9 cellular contexts compared by ENCODE assay signal in the genomic region with DNA sequence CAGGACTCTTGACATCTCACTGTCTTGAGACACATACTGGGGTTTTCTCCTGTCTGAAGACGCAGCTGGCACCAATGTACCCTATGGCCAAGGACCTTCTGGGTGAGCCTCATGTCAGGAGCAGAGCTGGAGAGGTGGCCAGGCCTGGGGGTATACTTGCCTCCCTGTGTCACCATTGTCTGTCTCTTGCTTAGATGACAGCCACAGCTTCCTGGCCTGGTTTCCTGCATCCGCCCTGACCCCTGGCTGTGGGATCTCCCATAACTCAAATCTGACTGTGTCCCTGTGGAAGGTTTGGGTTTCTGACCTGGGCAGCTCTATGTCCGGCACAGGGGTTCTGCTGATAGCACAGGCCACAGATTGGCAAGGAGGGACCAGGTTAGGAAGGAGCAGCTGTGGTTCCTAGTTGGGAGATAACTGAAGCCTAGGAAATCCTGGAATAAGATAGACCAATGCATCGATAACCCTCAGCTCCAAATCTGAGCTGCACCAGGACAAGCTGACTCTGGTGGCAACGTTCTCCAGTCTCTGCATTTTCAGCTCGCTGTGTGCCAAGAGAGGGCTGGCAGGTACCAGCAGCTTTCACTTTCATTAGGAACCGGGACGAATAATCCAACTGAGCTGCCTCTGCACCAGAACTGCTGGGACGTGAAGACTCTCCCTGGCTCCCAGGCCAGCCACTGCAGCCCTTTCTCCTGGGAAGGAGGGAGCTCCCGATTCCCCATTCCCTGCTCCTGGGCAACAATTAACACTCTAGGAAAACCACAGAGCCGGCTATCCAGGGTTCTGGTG. TPM values are rescaled to one million over a fixed set of nuclear protein-coding genes. Genes with fewer than 3 reads are reported as not detected.
DNase-seq lines count a peak whose midpoint lies in the region; ATAC-seq, FAIRE-seq and TF ChIP-seq lines count a peak whose summit lies in the region.
"Had no signal": no experiment of that assay in that cellular context is flagged by ENCODE, and none has a peak within 500 bp of the region (broad histone marks: within the 10 kb centered on the region; RNA-seq: fewer than 3 reads in every experiment).

No MANE protein-coding gene starts in this region.

- SMC1A ChIA-PET in GM12878 (lab: Charles Lee; ENCODE audit: uncharacterized antibody, unreplicated experiment): interaction anchor here (0.6 to 1.8 kb wide), 17 partner anchors 9 to 423 kb away, joined by 3 to 15 read pairs (median 4); a partner anchor contains a TSS

- FAIRE-seq in GM12878 (lab: Jason Lieb, UNC): no peak

- RAD21 ChIA-PET in GM12878 (lab: Charles Lee; ENCODE audit: unreplicated experiment): interaction anchor here (0.8 to 7.1 kb wide), 14 partner anchors 11 to 423 kb away, joined by 3 to 50 read pairs (median 4); a partner anchor contains a TSS

- H3K4me1 ChIP-seq in GM12878 (ENCODE audit: control insufficient read depth, insufficient read depth, low read length) (peaks cover 42% of the 10 kb centered on the region), suprapubic skin (peaks cover 86% of the 10 kb centered on the region)

- H4K20me1 ChIP-seq in GM12878 (ENCODE audit: control insufficient read depth, insufficient read depth): no peaks in the 10 kb centered on the region; the same call in none of the 2 replicates

- peak overlapping the region; percentile 68 for H3K9ac ChIP-seq in GM12878 (ENCODE audit: control insufficient read depth, insufficient read depth, low read length)

- 35% methylated on average over 11 of the region's 11 CpGs for WGBS in GM12878 (ENCODE audit: insufficient coverage, insufficient replicate concordance, low lambda C conversion rate, missing lambda C conversion rate)
- WGBS in suprapubic skin: 40% methylated on average over 5 of the region's 11 CpGs

- H3K4me3 ChIP-seq in GM12878 (peak overlapping the region; percentile 82; the same call in 1 of the 2 replicates), suprapubic skin (peak overlapping the region; percentile 31)

- POLR2A ChIA-PET in GM12878 (lab: Charles Lee): interaction anchor here (0.5 to 3.6 kb wide), 17 partner anchors 9 to 205 kb away, joined by 3 to 16 read pairs (median 4); no protein-coding TSS in a partner anchor

- ATAC-seq in GM12878 (peak; percentile 4), GM21367 (IDR thresholded peaks at IDR 0.05; ENCODE audit: unreplicated experiment) (no peak)

- intact Hi-C loops in activated CD4-positive, alpha-beta T cell treated with anti-CD3 and anti-CD28 coated beads, Interleukin-2, amount 10 ng/mL, durations not matched to agents 24 days and 14 days (cut with micrococcal nuclease): no loop called here
- intact Hi-C loops in GM12878 (cut with micrococcal nuclease; ENCODE audit: unreplicated experiment): loop anchor here (5.0 kb wide), 1 partner anchor 415 kb away; no protein-coding TSS in a partner anchor

- DNase-seq in activated CD4-positive, alpha-beta T cell treated with anti-CD3 and anti-CD28 coated beads, Interleukin-2, amount 10 ng/mL, durations not matched to agents 24 days and 14 days: peak; percentile 75
- DNase-seq in activated CD4-positive, alpha-beta T cell treated with anti-CD3 and anti-CD28 coated beads, Interleukin-2, amount 50 U/mL, for 4 hours: no peak
- DNase-seq in GM12878 (ENCODE audit: low read depth, low spot score): no peak
- DNase-seq in medulla oblongata (ENCODE audit: extremely low spot score): peak; percentile 64
- DNase-seq in suprapubic skin (ENCODE audit: low spot score in 2 of 2): no peak
- DNase-seq in NCI-H446 (lab: John Stamatoyannopoulos, UW): no peak
- DNase-seq in NCI-H2196 treated with DMSO at 0.1 percent for 48 hours (lab: John Stamatoyannopoulos, UW; ENCODE audit: unreplicated experiment): no peak
- DNase-seq: amniotic stem cell had no signal

- H3K4me1 Mint-ChIP-seq in activated CD4-positive, alpha-beta T cell treated with anti-CD3 and anti-CD28 coated beads, Interleukin-2, amount 10 ng/mL, durations not matched to agents 24 days and 14 days: peaks cover 71% of the 10 kb centered on the region

- TF ChIP-seq EP300 in GM12878 (IDR thresholded peaks at IDR 0.05; ENCODE audit: borderline replicate concordance in 1 of 2, control insufficient read depth in 1 of 2, low read depth in 2 of 2, low read length in 2 of 2) (no peak), suprapubic skin (IDR thresholded peaks at IDR 0.05) (no peak)

- CTCF ChIA-PET in GM12878 (lab: Yijun Ruan, JAX): interaction anchor here (0.9 to 6.3 kb wide), 13 partner anchors 11 to 424 kb away, joined by 3 to 63 read pairs (median 5); a partner anchor contains a TSS

- H3K27ac Mint-ChIP-seq in activated CD4-positive, alpha-beta T cell treated with anti-CD3 and anti-CD28 coated beads, Interleukin-2, amount 10 ng/mL, durations not matched to agents 24 days and 14 days: peak overlapping the region; percentile 32

- no peaks in the 10 kb centered on the region for H3K9me3 Mint-ChIP-seq in activated CD4-positive, alpha-beta T cell treated with anti-CD3 and anti-CD28 coated beads, Interleukin-2, amount 10 ng/mL, durations not matched to agents 24 days and 14 days

- no TSS peak for BruUV-seq in GM12878 (replicated peaks; lab: Mats Ljungman, UMichigan)

- peak overlapping the region; percentile 98 for H3K4me2 ChIP-seq in GM12878 (ENCODE audit: control insufficient read depth, insufficient read depth)

- H3K27ac ChIP-seq in GM12878 (ENCODE audit: control insufficient read depth, insufficient read depth) (peak overlapping the region; percentile 23), suprapubic skin (peak overlapping the region; percentile 55)

- peak overlapping the region; percentile 96 for H3K4me3 Mint-ChIP-seq in activated CD4-positive, alpha-beta T cell treated with anti-CD3 and anti-CD28 coated beads, Interleukin-2, amount 10 ng/mL, durations not matched to agents 24 days and 14 days

- H3K27me3 ChIP-seq in GM12878 (replicated peaks in 1 of 2; ENCODE audit: control insufficient read depth in 2 of 2, insufficient read depth in 2 of 2, low read length in 1 of 2) (no peaks in the 10 kb centered on the region), suprapubic skin (no peaks in the 10 kb centered on the region)

- H3K27me3 Mint-ChIP-seq in activated CD4-positive, alpha-beta T cell treated with anti-CD3 and anti-CD28 coated beads, Interleukin-2, amount 10 ng/mL, durations not matched to agents 24 days and 14 days: no peaks in the 10 kb centered on the region

- peaks cover 52% of the 10 kb centered on the region for H3K36me3 Mint-ChIP-seq in activated CD4-positive, alpha-beta T cell treated with anti-CD3 and anti-CD28 coated beads, Interleukin-2, amount 10 ng/mL, durations not matched to agents 24 days and 14 days (ENCODE audit: low read depth)

- TF ChIP-seq RAD21 in GM12878 (IDR thresholded peaks at IDR 0.05; ENCODE audit: insufficient read depth, low read depth, low read length): no peak

- no peaks in the 10 kb centered on the region for H3K9me3 ChIP-seq in GM12878 (replicated peaks; ENCODE audit: control insufficient read depth, insufficient read depth, low read length)
- no peaks in the 10 kb centered on the region for H3K9me3 ChIP-seq in suprapubic skin

- peaks cover 58% of the 10 kb centered on the region for H3K79me2 ChIP-seq in GM12878 (ENCODE audit: control insufficient read depth, insufficient read depth, low read length)

- H2AFZ ChIP-seq in GM12878 (ENCODE audit: control insufficient read depth, low read depth, low read length): no peak overlapping the region

- in situ Hi-C loops in GM12878 (cut with MboI): no loop called here

- TF ChIP-seq CTCF in GM12878 (IDR thresholded peaks at IDR 0.05 in 2 of 3, conservative IDR thresholded peaks at IDR 0.05 in 1 of 3; ENCODE audit: control insufficient read depth in 2 of 3, extremely low read depth in 1 of 3, insufficient read depth in 1 of 3, low read depth in 3 of 3, low read length in 3 of 3) (peak in 1 of 3 experiments; percentile 22; a peak in 1 of 6 replicates), suprapubic skin (IDR thresholded peaks at IDR 0.05) (no peak)

- TF ChIP-seq POLR2A in GM12878 (IDR thresholded peaks at IDR 0.05; ENCODE audit: low read depth, low read length): no peak; the same call in 1 of the 2 replicates
- no peak for TF ChIP-seq POLR2A in suprapubic skin (IDR thresholded peaks at IDR 0.05)

- H3K36me3 ChIP-seq in GM12878 (ENCODE audit: control insufficient read depth in 2 of 2, insufficient read depth in 2 of 2, low read length in 1 of 2): peaks cover 0 to 2% of the 10 kb centered on the region in 2 experiments; a peak in 2 of 4 replicates
- peaks cover under 1% of the 10 kb centered on the region for H3K36me3 ChIP-seq in suprapubic skin

RNA-seq across cellular contexts. Expression of a gene that starts 5.0 kb away (rescaled TPM):
- 35.6 and 38.0 TPM in 2 replicates for total RNA-seq in activated CD4-positive, alpha-beta T cell treated with anti-CD3 and anti-CD28 coated beads, Interleukin-2, amount 10 ng/mL, durations not matched to agents 24 days and 14 days
- total RNA-seq in GM12878 (2013; cell fraction: nucleolus; rRNA removed): 26.1 and 29.0 TPM in 2 replicates
- 26.3 and 28.6 TPM in 2 replicates for total RNA-seq in GM12878 (2014; rRNA removed)
- 17.0 and 17.3 TPM in 2 replicates for total RNA-seq in GM12878 (2014; rRNA removed; fragmentation: Illumina TruSeq; extraction: Trizol)
- total RNA-seq in GM12878 (2021): 22.7 and 24.2 TPM in 2 replicates
- 7.1 TPM for polyA plus RNA-seq in GM12878 (2011; ENCODE audit: low read depth)
- 11.4 and 15.2 TPM in 2 replicates for polyA plus RNA-seq in GM12878 (2011; rRNA removed)
- polyA plus RNA-seq in GM12878 (2011; cell fraction: cytosol; rRNA removed): 21.8 and 24.6 TPM in 2 replicates
- polyA plus RNA-seq in GM12878 (2011; cell fraction: nucleus; rRNA removed): 37.7 and 44.3 TPM in 2 replicates
- polyA plus RNA-seq in GM12878 (2012): 15.5 and 16.1 TPM in 2 replicates
- polyA plus RNA-seq in GM12878 (2014; fragmentation: Illumina TruSeq; extraction: Trizol): 17.8 and 21.7 TPM in 2 replicates
- polyA plus RNA-seq in GM12878 (2014; fragmentation: Nextera tagmentation; extraction: Ambion mirVana): 1 to 10 TPM; 1.4 to 4.3 TPM
- polyA plus RNA-seq in GM12878 (2014; rRNA removed): 22.9 and 25.7 TPM in 2 replicates
- 10 to 100 TPM; 14.0 to 19.8 TPM for polyA plus RNA-seq in GM12878 (2016; fragmentation: Nextera tagmentation; extraction: Ambion mirVana)
- polyA minus RNA-seq in GM12878 (2011; rRNA and poly(A)+ RNA removed): 18.1 and 24.7 TPM in 2 replicates
- 9.6 and 11.0 TPM in 2 replicates for polyA minus RNA-seq in GM12878 (2011; cell fraction: cytosol; rRNA and poly(A)+ RNA removed)
- polyA minus RNA-seq in GM12878 (2011; cell fraction: nucleus; rRNA and poly(A)+ RNA removed): 14.1 and 21.8 TPM in 2 replicates
- total RNA-seq in suprapubic skin: 10 to 100 TPM; 35.9 to 72.7 (median 58.3) TPM

RNA-seq across cellular contexts. Expression of a gene that starts 7.1 kb away (rescaled TPM):
- total RNA-seq in activated CD4-positive, alpha-beta T cell treated with anti-CD3 and anti-CD28 coated beads, Interleukin-2, amount 10 ng/mL, durations not matched to agents 24 days and 14 days: 35.9 and 36.2 TPM in 2 replicates
- total RNA-seq in GM12878 (2013; cell fraction: nucleolus; rRNA removed): 277 and 301 TPM in 2 replicates
- total RNA-seq in GM12878 (2014; rRNA removed): 17.1 and 17.6 TPM in 2 replicates
- 14.1 and 14.6 TPM in 2 replicates for total RNA-seq in GM12878 (2014; rRNA removed; fragmentation: Illumina TruSeq; extraction: Trizol)
- total RNA-seq in GM12878 (2021): 28.7 and 30.0 TPM in 2 replicates
- polyA plus RNA-seq in GM12878 (2011; ENCODE audit: low read depth): 5.6 TPM
- polyA plus RNA-seq in GM12878 (2011; rRNA removed): 16.4 and 20.2 TPM in 2 replicates
- polyA plus RNA-seq in GM12878 (2011; cell fraction: cytosol; rRNA removed): 17.6 and 21.8 TPM in 2 replicates
- polyA plus RNA-seq in GM12878 (2011; cell fraction: nucleus; rRNA removed): 39.8 and 50.1 TPM in 2 replicates
- 11.8 and 12.2 TPM in 2 replicates for polyA plus RNA-seq in GM12878 (2012)
- 19.3 and 20.5 TPM in 2 replicates for polyA plus RNA-seq in GM12878 (2014; fragmentation: Illumina TruSeq; extraction: Trizol)
- 1 to 10 TPM; 1.5 to 3.1 TPM for polyA plus RNA-seq in GM12878 (2014; fragmentation: Nextera tagmentation; extraction: Ambion mirVana)
- polyA plus RNA-seq in GM12878 (2014; rRNA removed): 18.1 and 18.7 TPM in 2 replicates
- 10 to 100 TPM; 27.1 to 28.8 TPM for polyA plus RNA-seq in GM12878 (2016; fragmentation: Nextera tagmentation; extraction: Ambion mirVana)
- 117 and 120 TPM in 2 replicates for polyA minus RNA-seq in GM12878 (2011; rRNA and poly(A)+ RNA removed)
- 46.5 and 51.2 TPM in 2 replicates for polyA minus RNA-seq in GM12878 (2011; cell fraction: cytosol; rRNA and poly(A)+ RNA removed)
- 42.9 and 65.1 TPM in 2 replicates for polyA minus RNA-seq in GM12878 (2011; cell fraction: nucleus; rRNA and poly(A)+ RNA removed)
- total RNA-seq in suprapubic skin: 10 to 100 TPM; 37.2 to 62.3 (median 39.0) TPM

Comparison
In these comparisons a context has a peak if more than half of its experiments do, and no peak if none do; other contexts are left out.
1. DNase-seq: peak in activated CD4-positive, alpha-beta T cell treated with anti-CD3 and anti-CD28 coated beads, Interleukin-2, amount 10 ng/mL, durations not matched to agents 24 days and 14 days (single experiment) and medulla oblongata (single experiment); none in activated CD4-positive, alpha-beta T cell treated with anti-CD3 and anti-CD28 coated beads, Interleukin-2, amount 50 U/mL, for 4 hours (0 of 2), GM12878 (single experiment), suprapubic skin (0 of 2), NCI-H446 (0 of 2) and NCI-H2196 treated with DMSO at 0.1 percent for 48 hours (single experiment).